Comparison of ENCODE assay signal across 8 cellular contexts in the genomic region with DNA sequence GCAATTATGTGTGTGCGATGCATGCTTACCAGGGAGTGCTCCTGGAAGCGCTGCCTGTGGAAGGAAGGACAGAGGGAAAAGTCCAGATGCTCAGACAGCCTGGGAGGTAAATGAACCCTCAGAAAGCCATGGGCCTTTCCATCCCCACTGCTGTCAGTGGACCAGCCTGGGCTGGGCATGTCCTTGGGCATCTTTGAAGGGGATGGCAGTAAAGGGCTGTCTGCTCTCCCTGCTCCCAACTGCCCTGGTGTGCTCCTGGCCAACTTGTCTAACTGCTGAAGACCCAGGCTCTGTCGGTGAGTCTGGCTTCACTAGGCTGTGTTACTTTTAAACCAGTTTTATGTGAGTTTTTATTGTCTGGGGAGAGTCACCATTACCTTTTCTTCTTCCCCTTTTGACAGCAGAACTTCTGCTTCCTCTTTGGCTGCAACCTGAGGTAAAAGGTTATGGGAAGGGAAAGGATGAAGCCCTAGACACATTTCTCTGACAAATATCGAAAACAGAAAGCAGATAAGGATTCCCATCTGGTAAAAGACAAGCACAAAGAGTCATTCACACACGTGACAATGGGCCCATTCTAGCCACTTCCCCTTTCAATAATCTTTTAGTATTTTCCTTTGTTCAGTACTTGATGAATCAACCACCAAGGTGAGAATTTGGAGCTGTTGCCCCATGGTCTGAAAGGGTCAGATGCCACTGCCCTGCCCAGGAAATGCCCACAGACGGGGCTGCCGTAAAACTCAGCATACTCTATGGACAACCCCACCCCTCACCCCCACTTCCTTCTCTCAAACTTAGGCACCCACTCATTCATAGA. TPM values are rescaled to one million over a fixed set of nuclear protein-coding genes. Genes with fewer than 3 reads are reported as not detected.
DNase-seq lines count a peak whose midpoint lies in the region; ATAC-seq and TF ChIP-seq lines count a peak whose summit lies in the region.

No MANE protein-coding gene starts in this region.

- intact Hi-C loops in right lobe of liver (cut with DNase I), result no loop called here
- intact Hi-C loops in aorta (cut with DNase I), result no loop called here

- H3K27me3 ChIP-seq in right lobe of liver (no peaks in the 10 kb centered on the region), aorta (ENCODE audit: control insufficient read depth in 1 of 2, insufficient read depth in 2 of 2, low read length in 1 of 2) (no peaks in the 10 kb centered on the region)

- WGBS in right lobe of liver (ENCODE audit: insufficient coverage, low coverage, low lambda C conversion rate, missing lambda C conversion rate), result 18% methylated on average over 5 of the region's 7 CpGs
- WGBS in aorta, 2 donors, result 72 to 75% methylated on average over 7 of the region's 7 CpGs

- ATAC-seq in GM18867 (IDR thresholded peaks at IDR 0.05; ENCODE audit: unreplicated experiment) (peak; percentile 86), HG02763 (IDR thresholded peaks at IDR 0.05; ENCODE audit: unreplicated experiment) (peak; percentile 93), right lobe of liver (peak; percentile 18 to 60 (median 38)), aorta (ENCODE audit: low FRiP score) (no peak)

- H3K36me3 ChIP-seq in right lobe of liver (no peaks in the 10 kb centered on the region), aorta (ENCODE audit: control insufficient read depth in 1 of 2, insufficient read depth in 2 of 2, low read length in 1 of 2) (no peaks in the 10 kb centered on the region)

- TF ChIP-seq POLR2A in NB4 (IDR thresholded peaks at IDR 0.05; ENCODE audit: extremely low read depth, insufficient read length), result no peak
- no peak for TF ChIP-seq POLR2A in right lobe of liver (IDR thresholded peaks at IDR 0.05)

- no peaks in the 10 kb centered on the region for H3K9me3 ChIP-seq in right lobe of liver
- H3K9me3 ChIP-seq in aorta (ENCODE audit: control insufficient read depth, low read length), result no peaks in the 10 kb centered on the region

- DNase-seq in NB4 (ENCODE audit: low read depth) (peak; percentile 86), right lobe of liver (no peak), NCI-H2081 (lab: John Stamatoyannopoulos, UW) (no peak), NCI-H1092 treated with DMSO at 0.1 percent for 48 hours (lab: John Stamatoyannopoulos, UW) (no peak), aorta (no peak), NCI-H1694 treated with DMSO at 0.1 percent for 48 hours (lab: John Stamatoyannopoulos, UW) (no peak)

- H3K4me1 ChIP-seq in right lobe of liver, result no peaks in the 10 kb centered on the region
- H3K4me1 ChIP-seq in aorta (ENCODE audit: control insufficient read depth in 1 of 2, insufficient read depth in 2 of 2, low read length in 2 of 2), result no peaks in the 10 kb centered on the region

- TF ChIP-seq CTCF in NB4 (IDR thresholded peaks at IDR 0.05; ENCODE audit: low read depth, low read length) (no peak), right lobe of liver (IDR thresholded peaks at IDR 0.05) (no peak)

- no peak overlapping the region for H3K4me3 ChIP-seq in NB4 (ENCODE audit: low read depth, low read length)
- no peak overlapping the region for H3K4me3 ChIP-seq in right lobe of liver
- H3K4me3 ChIP-seq in aorta (ENCODE audit: low read length in 2 of 2), result no peak overlapping the region

- H3K27ac ChIP-seq in right lobe of liver (no peak overlapping the region), aorta (ENCODE audit: low read depth in 1 of 2, low read length in 2 of 2) (no peak overlapping the region)

RNA-seq across cellular contexts. Expression of a gene that starts 27.6 kb away (rescaled TPM):
- total RNA-seq in right lobe of liver (100 to 1,000 TPM in 4 of 6 experiments, 10 to 100 TPM in 2; 36.2 to 197 (median 141) TPM), aorta (10 to 100 TPM; 10.1 to 23.4 TPM)
- 10 to 100 TPM in 1 of 2 donors, 1 to 10 TPM in 1; 1.9 to 13.8 TPM for polyA plus RNA-seq in aorta
